Comparison of ENCODE assay signal across 1 cellular context in genomic region chrX:137428251-137428661, GRCh38.
TF ChIP-seq lines count a peak whose summit lies in the region.

No MANE protein-coding gene starts in this region.

TF ChIP-seq in GM12878, 131 proteins besides CTCF, POLR2A, EP300 and RAD21 (continued from another document):
- TF ChIP-seq, protein P1, sequence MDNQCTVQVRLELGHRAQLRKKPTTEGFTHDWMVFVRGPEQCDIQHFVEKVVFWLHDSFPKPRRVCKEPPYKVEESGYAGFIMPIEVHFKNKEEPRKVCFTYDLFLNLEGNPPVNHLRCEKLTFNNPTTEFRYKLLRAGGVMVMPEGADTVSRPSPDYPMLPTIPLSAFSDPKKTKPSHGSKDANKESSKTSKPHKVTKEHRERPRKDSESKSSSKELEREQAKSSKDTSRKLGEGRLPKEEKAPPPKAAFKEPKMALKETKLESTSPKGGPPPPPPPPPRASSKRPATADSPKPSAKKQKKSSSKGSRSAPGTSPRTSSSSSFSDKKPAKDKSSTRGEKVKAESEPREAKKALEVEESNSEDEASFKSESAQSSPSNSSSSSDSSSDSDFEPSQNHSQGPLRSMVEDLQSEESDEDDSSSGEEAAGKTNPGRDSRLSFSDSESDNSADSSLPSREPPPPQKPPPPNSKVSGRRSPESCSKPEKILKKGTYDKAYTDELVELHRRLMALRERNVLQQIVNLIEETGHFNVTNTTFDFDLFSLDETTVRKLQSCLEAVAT (IDR thresholded peaks at IDR 0.05): no peak
- TF ChIP-seq ZSCAN29 (IDR thresholded peaks at IDR 0.05): no peak
- TF ChIP-seq TCF7 (IDR thresholded peaks at IDR 0.05; ENCODE audit: borderline replicate concordance): no peak
- no peak for TF ChIP-seq STAT1 (conservative IDR thresholded peaks at IDR 0.05)
- no peak for TF ChIP-seq NFIC (IDR thresholded peaks at IDR 0.05; ENCODE audit: low read depth, low read length)
